In the genomic region with DNA sequence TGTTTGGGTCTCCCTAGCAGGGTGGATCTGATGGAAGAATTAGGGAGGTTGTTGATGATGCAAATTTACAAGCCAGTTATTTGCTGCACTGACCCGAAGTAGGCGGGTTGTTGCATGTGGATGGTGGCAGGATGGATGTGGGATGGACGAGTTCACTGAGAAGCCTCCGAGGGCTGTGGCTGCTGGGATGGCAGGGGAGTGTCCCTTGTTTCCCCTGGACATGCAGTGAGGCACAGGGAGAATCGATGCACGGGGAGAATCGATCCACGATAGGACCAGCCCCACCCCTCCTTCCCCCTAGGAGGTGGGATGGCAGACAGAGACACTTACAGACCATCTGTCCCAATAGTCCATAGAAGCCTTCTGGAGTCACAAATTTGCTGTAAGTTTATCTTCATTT, we compare ENCODE assay signal across 21 cellular contexts. TPM values are rescaled to one million over a fixed set of nuclear protein-coding genes. Genes with fewer than 3 reads are reported as not detected.
DNase-seq lines count a peak whose midpoint lies in the region; ATAC-seq and TF ChIP-seq lines count a peak whose summit lies in the region.
"Had no signal": no experiment of that assay in that cellular context is flagged by ENCODE, and none has a peak within 500 bp of the region (broad histone marks: within the 10 kb centered on the region; RNA-seq: fewer than 3 reads in every experiment).

No MANE protein-coding gene starts in this region.

- H3F3A ChIP-seq in GM23338 (replicated peaks; ENCODE audit: low read depth): no peaks in the 10 kb centered on the region

- H3K27me3 ChIP-seq in Panc1 (ENCODE audit: control insufficient read depth, insufficient read depth, low read length): peaks cover 6% of the 10 kb centered on the region
- no peaks in the 10 kb centered on the region for H3K27me3 ChIP-seq in liver (ENCODE audit: control insufficient read depth in 4 of 4, insufficient read depth in 4 of 4, low read length in 3 of 4)
- no peaks in the 10 kb centered on the region for H3K27me3 ChIP-seq in GM23338 (ENCODE audit: insufficient read depth)
- H3K27me3 ChIP-seq: left lung, Peyer's patch had no signal

- no peaks in the 10 kb centered on the region for H4K20me1 ChIP-seq in GM23338 (replicated peaks; ENCODE audit: insufficient read depth)

- POLR2A ChIA-PET in activated CD8-positive, alpha-beta T cell treated with anti-CD3 and anti-CD28 coated beads, Interleukin-2, amount 10 ng/mL, durations not matched to agents 7 days and 5 days (lab: Charles Lee): no interaction called here
- POLR2A ChIA-PET in activated CD8-positive, alpha-beta T cell treated with anti-CD3 and anti-CD28 coated beads for 36 hours (lab: Charles Lee): no interaction called here
- POLR2A ChIA-PET in Panc1 (lab: Charles Lee): interaction anchor here (0.6 kb wide), 1 partner anchor 95 kb away, joined by 3 read pairs; no protein-coding TSS in a partner anchor

- peak overlapping the region; percentile 70; the same call in 1 of the 2 replicates for H3K27ac ChIP-seq in Panc1 (ENCODE audit: low read length)
- peak overlapping the region; percentile 67 to 83 for H3K27ac ChIP-seq in liver (ENCODE audit: low read depth in 1 of 2, low read length in 2 of 2)
- no peak overlapping the region for H3K27ac ChIP-seq in GM23338 (ENCODE audit: low read depth)
- H3K27ac ChIP-seq: brain microvascular endothelial cell, left lung had no signal

- H3K9ac ChIP-seq in liver (ENCODE audit: low read depth in 1 of 2, low read length in 2 of 2): peak overlapping the region in 1 of 2 donors; percentile 16

- H3K4me2 ChIP-seq in GM23338: no peak overlapping the region

- CTCF ChIA-PET in activated CD8-positive, alpha-beta T cell treated with anti-CD3 and anti-CD28 coated beads, Interleukin-2, amount 10 ng/mL, durations not matched to agents 7 days and 5 days (lab: Charles Lee): interaction anchor here (1.7 kb wide), 1 partner anchor 28 kb away, joined by 5 read pairs; no protein-coding TSS in a partner anchor
- CTCF ChIA-PET in activated CD8-positive, alpha-beta T cell treated with anti-CD3 and anti-CD28 coated beads for 36 hours (lab: Charles Lee): no interaction called here
- CTCF ChIA-PET in Panc1 (lab: Charles Lee): no interaction called here

- H3K27ac Mint-ChIP-seq in activated CD8-positive, alpha-beta T cell treated with anti-CD3 and anti-CD28 coated beads, Interleukin-2, amount 10 ng/mL, durations not matched to agents 7 days and 5 days: no peak overlapping the region
- no peak overlapping the region for H3K27ac Mint-ChIP-seq in activated CD8-positive, alpha-beta T cell treated with anti-CD3 and anti-CD28 coated beads for 36 hours
- H3K27ac Mint-ChIP-seq in activated T-helper 17 cell treated with anti-CD3 and anti-CD28 coated beads, Interleukin-2, amount 50 U/mL, for 72 hours: no peak overlapping the region
- H3K27ac Mint-ChIP-seq in GM23338: no peak overlapping the region
- H3K27ac Mint-ChIP-seq: activated B cell treated with CpG ODN at 0.5 μM for 24 hours; activated naive CD8-positive, alpha-beta T cell treated with anti-CD3 and anti-CD28 coated beads, Interleukin-2, amount 50 U/mL, for 24 hours; HFFc6 had no signal

- no peak overlapping the region for H3K4me3 ChIP-seq in Panc1 (ENCODE audit: low read depth in 2 of 2, low read length in 2 of 2)
- H3K4me3 ChIP-seq in liver (ENCODE audit: low read depth in 1 of 3, low read length in 3 of 3): no peak overlapping the region
- H3K4me3 ChIP-seq in GM23338: no peak overlapping the region
- H3K4me3 ChIP-seq: GM12878, left lung, mucosa of descending colon, Peyer's patch had no signal

- H3K9me2 ChIP-seq in GM23338 (ENCODE audit: insufficient read depth): no peaks in the 10 kb centered on the region

- no peaks in the 10 kb centered on the region for H3K36me3 ChIP-seq in Panc1 (ENCODE audit: control insufficient read depth, insufficient read depth, low read length)
- H3K36me3 ChIP-seq in liver (ENCODE audit: control insufficient read depth in 4 of 4, insufficient read depth in 3 of 4, low read depth in 1 of 4, low read length in 3 of 4): no peaks in the 10 kb centered on the region
- H3K36me3 ChIP-seq in GM23338 (ENCODE audit: insufficient read depth): no peaks in the 10 kb centered on the region
- H3K36me3 ChIP-seq: brain microvascular endothelial cell, left lung, Peyer's patch had no signal

- ATAC-seq in activated CD8-positive, alpha-beta T cell treated with anti-CD3 and anti-CD28 coated beads, Interleukin-2, amount 10 ng/mL, durations not matched to agents 7 days and 5 days: no peak
- ATAC-seq in activated CD8-positive, alpha-beta T cell treated with anti-CD3 and anti-CD28 coated beads for 36 hours: no peak
- ATAC-seq in Panc1: no peak
- ATAC-seq in HG03108 (IDR thresholded peaks at IDR 0.05; ENCODE audit: unreplicated experiment): no peak
- no peak for ATAC-seq in activated T-helper 17 cell treated with anti-CD3 and anti-CD28 coated beads, Interleukin-2, amount 50 U/mL, for 72 hours (replicated peaks)
- ATAC-seq in GM23338: no peak
- ATAC-seq: activated naive CD8-positive, alpha-beta T cell treated with anti-CD3 and anti-CD28 coated beads, Interleukin-2, amount 50 U/mL, for 24 hours; GM12878; mucosa of descending colon had no signal

- TF ChIP-seq CTCF in activated CD8-positive, alpha-beta T cell treated with anti-CD3 and anti-CD28 coated beads for 36 hours (IDR thresholded peaks at IDR 0.05): no peak
- TF ChIP-seq CTCF in Panc1 (IDR thresholded peaks at IDR 0.05): no peak
- no peak for TF ChIP-seq CTCF in liver (IDR thresholded peaks at IDR 0.05; ENCODE audit: low read depth, low read length, missing input control)
- no peak for TF ChIP-seq CTCF in GM23338 (conservative IDR thresholded peaks at IDR 0.05; ENCODE audit: low read depth in 2 of 2)

- in situ Hi-C loops in Panc1 (cut with HindIII; ENCODE audit: low pct_unique_long_range_greater_than_20kb, low sequenced_read_pairs): no loop called here

- 48% methylated on average over 8 of the region's 8 CpGs for WGBS in liver

- no peaks in the 10 kb centered on the region for H3K79me2 ChIP-seq in GM23338 (replicated peaks; ENCODE audit: insufficient read depth)

- no peaks in the 10 kb centered on the region for H3K36me3 Mint-ChIP-seq in activated CD8-positive, alpha-beta T cell treated with anti-CD3 and anti-CD28 coated beads, Interleukin-2, amount 10 ng/mL, durations not matched to agents 7 days and 5 days (ENCODE audit: low read depth)
- H3K36me3 Mint-ChIP-seq in activated CD8-positive, alpha-beta T cell treated with anti-CD3 and anti-CD28 coated beads for 36 hours (ENCODE audit: low read depth): no peaks in the 10 kb centered on the region
- no peaks in the 10 kb centered on the region for H3K36me3 Mint-ChIP-seq in activated T-helper 17 cell treated with anti-CD3 and anti-CD28 coated beads, Interleukin-2, amount 50 U/mL, for 72 hours (ENCODE audit: low read depth)
- no peaks in the 10 kb centered on the region for H3K36me3 Mint-ChIP-seq in GM23338 (ENCODE audit: low read depth)

- H3K27me3 Mint-ChIP-seq in activated CD8-positive, alpha-beta T cell treated with anti-CD3 and anti-CD28 coated beads, Interleukin-2, amount 10 ng/mL, durations not matched to agents 7 days and 5 days (ENCODE audit: low read depth): peaks cover 37% of the 10 kb centered on the region
- peaks cover 2% of the 10 kb centered on the region for H3K27me3 Mint-ChIP-seq in activated CD8-positive, alpha-beta T cell treated with anti-CD3 and anti-CD28 coated beads for 36 hours
- H3K27me3 Mint-ChIP-seq in activated T-helper 17 cell treated with anti-CD3 and anti-CD28 coated beads, Interleukin-2, amount 50 U/mL, for 72 hours: peaks cover 4% of the 10 kb centered on the region
- peaks cover 2% of the 10 kb centered on the region for H3K27me3 Mint-ChIP-seq in GM23338 (ENCODE audit: insufficient read depth, low read depth, poor library complexity)
- H3K27me3 Mint-ChIP-seq: activated B cell treated with CpG ODN at 0.5 μM for 24 hours; activated naive CD8-positive, alpha-beta T cell treated with anti-CD3 and anti-CD28 coated beads, Interleukin-2, amount 50 U/mL, for 24 hours had no signal

- no peaks in the 10 kb centered on the region for H3K4me1 Mint-ChIP-seq in activated CD8-positive, alpha-beta T cell treated with anti-CD3 and anti-CD28 coated beads, Interleukin-2, amount 10 ng/mL, durations not matched to agents 7 days and 5 days (ENCODE audit: low read depth)
- no peaks in the 10 kb centered on the region for H3K4me1 Mint-ChIP-seq in activated CD8-positive, alpha-beta T cell treated with anti-CD3 and anti-CD28 coated beads for 36 hours (ENCODE audit: low read depth)
- no peaks in the 10 kb centered on the region for H3K4me1 Mint-ChIP-seq in activated T-helper 17 cell treated with anti-CD3 and anti-CD28 coated beads, Interleukin-2, amount 50 U/mL, for 72 hours
- peaks cover 20% of the 10 kb centered on the region for H3K4me1 Mint-ChIP-seq in GM23338
- H3K4me1 Mint-ChIP-seq: activated B cell treated with CpG ODN at 0.5 μM for 24 hours; activated naive CD8-positive, alpha-beta T cell treated with anti-CD3 and anti-CD28 coated beads, Interleukin-2, amount 50 U/mL, for 24 hours had no signal

- H3K4me1 ChIP-seq in Panc1 (ENCODE audit: control insufficient read depth, insufficient read depth, low read length) (peaks cover 23% of the 10 kb centered on the region), liver (ENCODE audit: control insufficient read depth in 4 of 4, insufficient read depth in 4 of 4, low read length in 3 of 4) (peaks cover 17 to 48% (median 41%) of the 10 kb centered on the region in 4 donors), GM23338 (ENCODE audit: insufficient read depth) (peaks cover 7% of the 10 kb centered on the region)

- no peak overlapping the region for H2AFZ ChIP-seq in GM23338

- H3K9me3 Mint-ChIP-seq in activated CD8-positive, alpha-beta T cell treated with anti-CD3 and anti-CD28 coated beads, Interleukin-2, amount 10 ng/mL, durations not matched to agents 7 days and 5 days (ENCODE audit: insufficient read depth): no peaks in the 10 kb centered on the region
- no peaks in the 10 kb centered on the region for H3K9me3 Mint-ChIP-seq in activated CD8-positive, alpha-beta T cell treated with anti-CD3 and anti-CD28 coated beads for 36 hours
- H3K9me3 Mint-ChIP-seq in activated T-helper 17 cell treated with anti-CD3 and anti-CD28 coated beads, Interleukin-2, amount 50 U/mL, for 72 hours: no peaks in the 10 kb centered on the region
- no peaks in the 10 kb centered on the region for H3K9me3 Mint-ChIP-seq in GM23338
- H3K9me3 Mint-ChIP-seq: activated B cell treated with CpG ODN at 0.5 μM for 24 hours; activated naive CD8-positive, alpha-beta T cell treated with anti-CD3 and anti-CD28 coated beads, Interleukin-2, amount 50 U/mL, for 24 hours; HFFc6 had no signal

- H3K9me3 ChIP-seq in Panc1 (ENCODE audit: control insufficient read depth, insufficient read depth, low read depth, low read length) (no peaks in the 10 kb centered on the region), liver (ENCODE audit: control insufficient read depth in 4 of 4, low read length in 3 of 4) (no peaks in the 10 kb centered on the region)
- H3K9me3 ChIP-seq: left lung, mucosa of descending colon, Peyer's patch had no signal

- no peak overlapping the region for H3K4me3 Mint-ChIP-seq in activated CD8-positive, alpha-beta T cell treated with anti-CD3 and anti-CD28 coated beads, Interleukin-2, amount 10 ng/mL, durations not matched to agents 7 days and 5 days
- H3K4me3 Mint-ChIP-seq in activated CD8-positive, alpha-beta T cell treated with anti-CD3 and anti-CD28 coated beads for 36 hours: no peak overlapping the region
- H3K4me3 Mint-ChIP-seq in activated T-helper 17 cell treated with anti-CD3 and anti-CD28 coated beads, Interleukin-2, amount 50 U/mL, for 72 hours: no peak overlapping the region
- H3K4me3 Mint-ChIP-seq in GM23338: no peak overlapping the region
- H3K4me3 Mint-ChIP-seq: activated B cell treated with CpG ODN at 0.5 μM for 24 hours; activated naive CD8-positive, alpha-beta T cell treated with anti-CD3 and anti-CD28 coated beads, Interleukin-2, amount 50 U/mL, for 24 hours; HFFc6 had no signal

- intact Hi-C loops in activated CD8-positive, alpha-beta T cell treated with anti-CD3 and anti-CD28 coated beads for 36 hours (cut with micrococcal nuclease): no loop called here
- intact Hi-C loops in Panc1 (cut with micrococcal nuclease; ENCODE audit: unreplicated experiment): no loop called here

- TF ChIP-seq RAD21 in liver (IDR thresholded peaks at IDR 0.05): peak in 1 of 2 donors; percentile 29

- DNase-seq in activated CD8-positive, alpha-beta T cell treated with anti-CD3 and anti-CD28 coated beads, Interleukin-2, amount 10 ng/mL, durations not matched to agents 7 days and 5 days: peak; percentile 10
- DNase-seq in activated CD8-positive, alpha-beta T cell treated with anti-CD3 and anti-CD28 coated beads for 36 hours: no peak
- DNase-seq in Panc1 (ENCODE audit: low read depth, low spot score) (no peak), superior temporal gyrus (ENCODE audit: extremely low spot score) (peak; percentile 60), GM23338 (ENCODE audit: low spot score) (no peak)
- DNase-seq: activated B cell treated with CpG ODN at 0.5 μM for 24 hours; activated naive CD8-positive, alpha-beta T cell treated with anti-CD3 and anti-CD28 coated beads, Interleukin-2, amount 50 U/mL, for 24 hours; brain microvascular endothelial cell; C1 segment of cervical spinal cord; DMS153; HFFc6; left lung; mucosa of descending colon; NCI-H1092; NCI-H2107; NCI-H526 treated with DMSO at 0.1 percent for 48 hours had no signal

- no TSS peak for BruUV-seq in Panc1 (replicated peaks; lab: Mats Ljungman, UMichigan)

RNA-seq across cellular contexts. Expression of gene KLF13, which starts 31.0 kb away (rescaled TPM):
- total RNA-seq in activated CD8-positive, alpha-beta T cell treated with anti-CD3 and anti-CD28 coated beads, Interleukin-2, amount 10 ng/mL, durations not matched to agents 7 days and 5 days: 100 to 1,000 TPM; 214 to 215 TPM
- total RNA-seq in activated CD8-positive, alpha-beta T cell treated with anti-CD3 and anti-CD28 coated beads for 36 hours: 100 to 1,000 TPM; 163 to 175 TPM
- total RNA-seq in Panc1 (2021; ENCODE audit: unreplicated experiment) (78.6 TPM), liver (10 to 100 TPM; 64.6 to 77.1 TPM)
- polyA plus RNA-seq in Panc1 (2012; ENCODE audit: insufficient read length): 91.5 TPM
- polyA plus RNA-seq in liver (10 to 100 TPM; 17.4 to 50.5 TPM), GM23338 (2016; fragmentation: Nextera tagmentation; extraction: Ambion mirVana) (28.6 and 35.7 TPM in 2 replicates)
- 100 to 1,000 TPM; 101 to 119 TPM for total RNA-seq in activated T-helper 17 cell treated with anti-CD3 and anti-CD28 coated beads, Interleukin-2, amount 50 U/mL, for 72 hours
- 21.5 and 23.5 TPM in 2 replicates for total RNA-seq in GM23338 (2014; rRNA removed; shearing (Covaris generic))

Comparison
In these comparisons a context has a peak if more than half of its experiments do, and no peak if none do; other contexts are left out.
1. DNase-seq: peak in activated CD8-positive, alpha-beta T cell treated with anti-CD3 and anti-CD28 coated beads, Interleukin-2, amount 10 ng/mL, durations not matched to agents 7 days and 5 days (single experiment) and superior temporal gyrus (single experiment); none in activated CD8-positive, alpha-beta T cell treated with anti-CD3 and anti-CD28 coated beads for 36 hours (single experiment), Panc1 (single experiment) and GM23338 (single experiment).